Comparison of ENCODE assay signal across 1 cellular context in genomic region chr2:195562624-195563566, GRCh38.
TF ChIP-seq lines count a peak whose summit lies in the region.

No MANE protein-coding gene starts in this region.

TF ChIP-seq in GM12878, 131 proteins besides CTCF, POLR2A, EP300 and RAD21 (continued from another document):
- TF ChIP-seq IRF5 (IDR thresholded peaks at IDR 0.05; ENCODE audit: borderline replicate concordance) (no peak), EGR1 (IDR thresholded peaks at IDR 0.05; ENCODE audit: borderline replicate concordance in 1 of 2, low read depth in 2 of 2, low read length in 2 of 2) (peak in 1 of 2 experiments; percentile 60; a peak in 2 of 3 replicates), BMI1 (IDR thresholded peaks at IDR 0.05; ENCODE audit: borderline replicate concordance) (no peak), EED (IDR thresholded peaks at IDR 0.05; ENCODE audit: low read depth) (peak; percentile 48; the same call in 1 of the 2 replicates), SPI1 (IDR thresholded peaks at IDR 0.05; ENCODE audit: borderline replicate concordance, insufficient read depth, low read depth, low read length) (no peak), RELB (IDR thresholded peaks at IDR 0.05; ENCODE audit: low read depth) (no peak), ZBTB40 (IDR thresholded peaks at IDR 0.05; ENCODE audit: borderline replicate concordance) (no peak), IKZF2 (IDR thresholded peaks at IDR 0.05) (peak; percentile 39 to 40; a peak in 2 of 4 replicates), ATF2 (IDR thresholded peaks at IDR 0.05; ENCODE audit: low read length) (0 out of 2 replicates have a peak, but pooled peaks have one; percentile 12), PAX8 (IDR thresholded peaks at IDR 0.05) (0 out of 2 replicates have a peak, but pooled peaks have one; percentile 51), NFXL1 (IDR thresholded peaks at IDR 0.05; ENCODE audit: borderline replicate concordance) (no peak), CEBPB (IDR thresholded peaks at IDR 0.05; ENCODE audit: borderline replicate concordance in 1 of 2, low read depth in 2 of 2, low read length in 2 of 2) (no peak), PBX3 (IDR thresholded peaks at IDR 0.05; ENCODE audit: insufficient replicate concordance, low read depth, low read length) (no peak), PKNOX1 (IDR thresholded peaks at IDR 0.05) (no peak), USF2 (IDR thresholded peaks at IDR 0.05; ENCODE audit: borderline replicate concordance, low read depth, low read length) (no peak), HDGF (IDR thresholded peaks at IDR 0.05) (no peak), BHLHE40 (IDR thresholded peaks at IDR 0.05; ENCODE audit: borderline replicate concordance in 1 of 2, low read depth in 2 of 2, low read length in 1 of 2) (peak in 1 of 2 experiments; percentile 13; a peak in 1 of 4 replicates), NBN (IDR thresholded peaks at IDR 0.05) (no peak), DPF2 (IDR thresholded peaks at IDR 0.05) (no peak), IKZF1 (conservative IDR thresholded peaks at IDR 0.05) (peak; percentile 31), SMARCA5 (IDR thresholded peaks at IDR 0.05) (0 out of 2 replicates have a peak, but pooled peaks have one; percentile 35), KLF5 (IDR thresholded peaks at IDR 0.05; ENCODE audit: partially characterized antibody) (no peak), RUNX3 (IDR thresholded peaks at IDR 0.05; ENCODE audit: low read length) (peak; percentile 27; the same call in 1 of the 2 replicates)
TF ChIP-seq in GM12878: peak in this region for 11.
